ENCODE assay signal across 27 cellular contexts in the genomic region with DNA sequence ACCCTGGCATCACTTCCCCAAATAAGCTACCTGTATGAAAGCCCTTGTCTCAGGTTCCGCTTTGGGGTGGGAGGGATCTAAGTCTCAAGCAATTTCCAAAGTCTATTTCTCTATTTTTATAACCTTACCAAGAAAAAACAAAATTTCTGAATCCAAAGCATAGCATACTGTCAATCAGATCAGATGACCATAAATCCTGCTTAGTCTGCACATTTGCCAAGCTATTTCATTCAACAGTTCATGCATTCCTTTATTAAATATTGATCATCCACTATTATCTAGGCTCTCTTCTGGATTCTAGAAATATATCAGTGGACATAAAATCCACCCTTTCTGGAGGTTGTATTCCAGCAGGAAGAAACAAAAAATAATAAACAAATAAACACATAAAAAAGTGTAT.
"Had no signal": no experiment of that assay in that cellular context is flagged by ENCODE, and none has a peak within 500 bp of the region (broad histone marks: within the 10 kb centered on the region; RNA-seq: fewer than 3 reads in every experiment).

No MANE protein-coding gene starts in this region.

- H3K4me3 ChIP-seq: neural progenitor cell, ovary, psoas muscle, skin epidermis, smooth muscle cell, spleen, stomach, thoracic aorta, thyroid gland, tibial nerve, upper lobe of left lung, vagina had no signal

- H3K79me2 ChIP-seq: parathyroid adenoma had no signal

- H3K27me3 ChIP-seq: neural progenitor cell, ovary, spleen, stomach, thyroid gland, tibial nerve, upper lobe of left lung, vagina had no signal

- H3K9ac ChIP-seq: neural progenitor cell, parathyroid adenoma had no signal

- H3K27ac ChIP-seq: neural progenitor cell, ovary, parathyroid adenoma, psoas muscle, skin epidermis, spleen, stomach, thoracic aorta, thyroid gland, tibial nerve, upper lobe of left lung, vagina had no signal

- H3K36me3 ChIP-seq: neural progenitor cell, ovary, spleen, stomach, thoracic aorta, thyroid gland, tibial nerve, upper lobe of left lung, vagina had no signal

- DNase-seq: natural killer cell; occipital lobe; ovary; posterior cingulate gyrus; psoas muscle; right cardiac atrium; spleen; stimulated activated CD4-positive, alpha-beta T cell treated with anti-CD3 and anti-CD28 coated beads, Interleukin-12 subunit alpha, Interleukin-12 subunit beta, amount 100 ng/mL, for 4 hours; stimulated activated CD4-positive, alpha-beta T cell treated with anti-CD3 and anti-CD28 coated beads, Interleukin-1b, Interleukin-23, amount 100 ng/mL, for 48 hours; stimulated activated CD4-positive, alpha-beta T cell treated with anti-CD3 and anti-CD28 coated beads, Interleukin-4, amount 100 ng/mL, for 1 hour; stimulated activated CD4-positive, alpha-beta T cell treated with anti-CD3 and anti-CD28 coated beads, Interleukin-4, amount 100 ng/mL, for 4 hours; stimulated activated CD8-positive, alpha-beta memory T cell treated with anti-CD3 and anti-CD28 coated beads, Interleukin-4, amount 100 ng/mL, for 48 hours; stimulated activated naive CD4-positive, alpha-beta T cell treated with Interleukin-2 at 50 U/mL for 16 hours; stomach; thyroid gland; trophoblast cell; upper lobe of left lung had no signal

- H2AFZ ChIP-seq: neural progenitor cell, parathyroid adenoma had no signal

- FAIRE-seq: urothelium cell line had no signal

- H3K9me3 ChIP-seq: ovary, psoas muscle, spleen, stomach, thoracic aorta, thyroid gland, tibial nerve, upper lobe of left lung, vagina had no signal

- H3K4me1 ChIP-seq: neural progenitor cell, psoas muscle, thyroid gland, tibial nerve, upper lobe of left lung, vagina had no signal

- H3K4me2 ChIP-seq: neural progenitor cell, smooth muscle cell had no signal

- ATAC-seq: natural killer cell; psoas muscle; right cardiac atrium; sciatic nerve; stimulated activated memory B cell treated with anti-CD40 and anti-IgM and Interleukin-4, amounts not matched to agents 10 μg/mL and 1 μg/mL and 100 μg/mL, for 72 hours had no signal
